Comparison of ENCODE assay signal across 19 cellular contexts in genomic region chr19:37954421-37954874, GRCh38. TPM values are rescaled to one million over a fixed set of nuclear protein-coding genes. Genes with fewer than 3 reads are reported as not detected.
DNase-seq lines count a peak whose midpoint lies in the region; ATAC-seq and TF ChIP-seq lines count a peak whose summit lies in the region.
"Had no signal": no experiment of that assay in that cellular context is flagged by ENCODE, and none has a peak within 500 bp of the region (broad histone marks: within the 10 kb centered on the region; RNA-seq: fewer than 3 reads in every experiment).

No MANE protein-coding gene starts in this region.

- peaks cover 41% of the 10 kb centered on the region for H3K36me3 Mint-ChIP-seq in nephron progenitor cell (ENCODE audit: low read depth)

- no peaks in the 10 kb centered on the region for H3K9me2 ChIP-seq in OCI-LY1 (ENCODE audit: low read depth, low read length)
- H3K9me2 ChIP-seq: SK-N-SH had no signal

- 70 to 87% methylated on average over 10 of the region's 10 CpGs for WGBS in body of pancreas, 2 donors

- no peak overlapping the region for H2AFZ ChIP-seq in OCI-LY1 (ENCODE audit: low read length)

- peak overlapping the region; percentile 97 for H3K27ac Mint-ChIP-seq in nephron progenitor cell
- H3K27ac Mint-ChIP-seq: CD4-positive, alpha-beta memory T cell had no signal

- no peak for TF ChIP-seq POLR2A in body of pancreas (IDR thresholded peaks at IDR 0.05)

- TF ChIP-seq CTCF in OCI-LY1 (IDR thresholded peaks at IDR 0.05; ENCODE audit: low read length) (no peak), body of pancreas (IDR thresholded peaks at IDR 0.05) (no peak), nephron progenitor cell (IDR thresholded peaks at IDR 0.05) (no peak)

- intact Hi-C loops in body of pancreas (cut with DNase I) = no loop called here

- H3K27me3 Mint-ChIP-seq in nephron progenitor cell (ENCODE audit: low read depth, poor library complexity) = no peaks in the 10 kb centered on the region
- H3K27me3 Mint-ChIP-seq: CD4-positive, alpha-beta memory T cell had no signal

- ATAC-seq in body of pancreas = no peak
- no peak for ATAC-seq in HG02678 (IDR thresholded peaks at IDR 0.05; ENCODE audit: unreplicated experiment)
- no peak for ATAC-seq in GM21723 (IDR thresholded peaks at IDR 0.05; ENCODE audit: unreplicated experiment)
- ATAC-seq in HG02852 (IDR thresholded peaks at IDR 0.05; ENCODE audit: unreplicated experiment) = no peak
- ATAC-seq in GM18873 (IDR thresholded peaks at IDR 0.05; ENCODE audit: low FRiP score, unreplicated experiment) = no peak
- ATAC-seq: heart left ventricle, psoas muscle had no signal

- H4K20me1 ChIP-seq in OCI-LY1 (ENCODE audit: insufficient read depth, low read length) = no peaks in the 10 kb centered on the region

- no peak overlapping the region for H3K4me3 Mint-ChIP-seq in nephron progenitor cell
- H3K4me3 Mint-ChIP-seq: CD4-positive, alpha-beta memory T cell had no signal

- DNase-seq in DMS79 (lab: John Stamatoyannopoulos, UW) (peak; percentile 37), body of pancreas (no peak), nephron progenitor cell (no peak)
- DNase-seq: activated CD4-positive, CD25-positive, alpha-beta regulatory T cell; CD4-positive, alpha-beta memory T cell; heart left ventricle; NCI-H1092; NCI-H2227 treated with DMSO at 0.1 percent for 48 hours; psoas muscle; SK-N-SH; stimulated activated CD4-positive, alpha-beta T cell treated with anti-CD3 and anti-CD28 coated beads, Interleukin-15, amount 100 ng/mL, for 24 hours had no signal

- H3K9ac ChIP-seq in OCI-LY1 (ENCODE audit: low read length) = peak overlapping the region; percentile 5; the same call in 1 of the 2 replicates
- H3K9ac ChIP-seq: SK-N-SH had no signal

- H3K4me1 Mint-ChIP-seq in nephron progenitor cell = peaks cover 35% of the 10 kb centered on the region

- 0 out of 2 replicates have a peak, but pooled peaks cover 3% of the 10 kb centered on the region for H3K9me3 ChIP-seq in OCI-LY1 (ENCODE audit: low read length)
- H3K9me3 ChIP-seq in body of pancreas = no peaks in the 10 kb centered on the region
- H3K9me3 ChIP-seq: esophagus muscularis mucosa, psoas muscle, SK-N-SH had no signal

- H3K4me1 ChIP-seq in OCI-LY1 (ENCODE audit: insufficient read depth, low read length, severe bottlenecking) (peaks cover 67% of the 10 kb centered on the region), body of pancreas (no peaks in the 10 kb centered on the region)
- H3K4me1 ChIP-seq: esophagus muscularis mucosa, psoas muscle had no signal

- H3K36me3 ChIP-seq in OCI-LY1 (ENCODE audit: insufficient read depth, low read length) (peaks cover 22% of the 10 kb centered on the region), body of pancreas (replicated peaks in 1 of 2; ENCODE audit: insufficient read depth in 1 of 2, low read depth in 2 of 2) (no peaks in the 10 kb centered on the region)
- H3K36me3 ChIP-seq: esophagus muscularis mucosa, heart left ventricle had no signal

- H3K4me3 ChIP-seq in OCI-LY1 (ENCODE audit: low read depth, low read length, poor library complexity, severe bottlenecking) = no peak overlapping the region
- H3K4me3 ChIP-seq in body of pancreas = no peak overlapping the region
- H3K4me3 ChIP-seq: esophagus muscularis mucosa, heart left ventricle, psoas muscle had no signal

- H3K9me3 Mint-ChIP-seq in nephron progenitor cell = peaks cover 25% of the 10 kb centered on the region

- H3K27ac ChIP-seq in OCI-LY1 (ENCODE audit: low read depth, low read length, poor library complexity, severe bottlenecking) (peak overlapping the region; percentile 54), body of pancreas (peak overlapping the region in 3 of 4 donors; percentile 15 to 60 (median 45))
- H3K27ac ChIP-seq: esophagus muscularis mucosa, heart left ventricle, psoas muscle had no signal

- H3F3A ChIP-seq in OCI-LY1 (ENCODE audit: insufficient read depth, low read length) = no peaks in the 10 kb centered on the region

- peak overlapping the region; percentile 8; the same call in 1 of the 2 replicates for H3K4me2 ChIP-seq in OCI-LY1 (ENCODE audit: low read length)
- H3K4me2 ChIP-seq: SK-N-SH had no signal

- H3K27me3 ChIP-seq in OCI-LY1 (ENCODE audit: insufficient read depth, low read length) (no peaks in the 10 kb centered on the region), body of pancreas (no peaks in the 10 kb centered on the region)
- H3K27me3 ChIP-seq: esophagus muscularis mucosa, heart left ventricle had no signal

- H3K79me2 ChIP-seq in OCI-LY1 (ENCODE audit: insufficient read depth, low read length) = peaks cover 50% of the 10 kb centered on the region

RNA-seq across cellular contexts. Expression of gene SIPA1L3, which starts 47.4 kb away (rescaled TPM):
- 10 to 100 TPM; 41.5 to 62.0 TPM for total RNA-seq in body of pancreas

RNA-seq across cellular contexts. Expression of gene WDR87, which starts 48.1 kb away (rescaled TPM):
- total RNA-seq in body of pancreas = not detected
- total RNA-seq: CD4-positive, alpha-beta memory T cell; dermis microvascular lymphatic vessel endothelial cell; esophagus muscularis mucosa; heart left ventricle; kidney epithelial cell; psoas muscle had no signal
